15 cellular contexts compared by ENCODE assay signal in the genomic region with DNA sequence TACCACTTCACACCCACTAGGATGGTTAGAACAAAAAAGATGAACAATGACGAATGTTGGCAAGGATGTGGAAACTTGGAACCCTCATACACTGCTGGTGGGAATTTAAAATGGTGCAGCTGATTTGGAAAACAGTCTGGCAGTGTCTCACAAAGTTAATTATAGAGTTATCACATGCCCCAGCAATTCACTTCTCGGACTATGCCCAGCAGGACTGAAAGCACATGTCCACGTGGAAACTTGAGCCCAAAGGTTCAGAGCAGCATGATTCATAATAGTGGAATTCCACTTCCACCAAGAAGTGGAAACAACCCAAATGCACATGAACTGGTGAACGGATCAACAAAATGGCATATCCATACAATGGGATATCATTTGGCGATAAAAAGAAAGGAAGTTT.
DNase-seq lines count a peak whose midpoint lies in the region; ATAC-seq and TF ChIP-seq lines count a peak whose summit lies in the region.
"Had no signal": no experiment of that assay in that cellular context is flagged by ENCODE, and none has a peak within 500 bp of the region (broad histone marks: within the 10 kb centered on the region; RNA-seq: fewer than 3 reads in every experiment).

No MANE protein-coding gene starts in this region.

- in situ Hi-C loops in gastrocnemius medialis (cut with MboI; ENCODE audit: low sequenced_read_pairs in 4 of 4): no loop called here
- in situ Hi-C loops in G401 (cut with HindIII; ENCODE audit: low sequenced_read_pairs): no loop called here

- ATAC-seq in HCT116 (no peak), gastrocnemius medialis (peak; percentile 90 to 94), HG03196 (IDR thresholded peaks at IDR 0.05; ENCODE audit: unreplicated experiment) (no peak), GM18511 (IDR thresholded peaks at IDR 0.05; ENCODE audit: unreplicated experiment) (no peak)

- no peaks in the 10 kb centered on the region for H3K9me2 ChIP-seq in HCT116 (ENCODE audit: insufficient read depth)
- H3K9me2 ChIP-seq: SK-N-SH had no signal

- DNase-seq in HCT116 (ENCODE audit: low read depth, low spot score) (no peak), SJCRH30 (peak; percentile 55 to 66), foreskin fibroblast (peak; percentile 13 to 20), gastrocnemius medialis (peak; percentile 16 to 56), NCI-H2227 treated with DMSO at 0.1 percent for 48 hours (lab: John Stamatoyannopoulos, UW) (no peak), G401 (ENCODE audit: low spot score) (no peak)
- DNase-seq: activated CD4-positive, CD25-positive, alpha-beta regulatory T cell; activated T-cell treated with anti-CD3 and anti-CD28 coated beads, Interleukin-2, amount 50 U/mL, for 4 hours; DMS153; NCI-H1417 treated with DMSO at 0.1 percent for 48 hours; SK-N-SH; trophoblast cell had no signal

- TF ChIP-seq CTCF in HCT116 (IDR thresholded peaks at IDR 0.05 in 2 of 3, conservative IDR thresholded peaks at IDR 0.05 in 1 of 3; ENCODE audit: borderline replicate concordance in 1 of 3, insufficient read depth in 1 of 3, low read depth in 2 of 3, low read length in 2 of 3): no peak
- TF ChIP-seq CTCF in foreskin fibroblast (IDR thresholded peaks at IDR 0.05; ENCODE audit: low read depth, low read length): no peak
- TF ChIP-seq CTCF in gastrocnemius medialis (IDR thresholded peaks at IDR 0.05 in 4 of 5, conservative IDR thresholded peaks at IDR 0.05 in 1 of 5): no peak

- RAD21 ChIA-PET in HCT116 (lab: Charles Lee; ENCODE audit: low non-redundant PET in 1 of 2, low total read pairs in 2 of 2, uncharacterized antibody in 2 of 2, unreplicated experiment in 2 of 2): no interaction called here

- TF ChIP-seq RAD21 in HCT116 (IDR thresholded peaks at IDR 0.05; ENCODE audit: low read depth): no peak

- H3K4me1 ChIP-seq in HCT116 (ENCODE audit: control insufficient read depth in 1 of 2, insufficient read depth in 2 of 2, low read length in 2 of 2) (peaks cover 0 to 8% of the 10 kb centered on the region in 2 experiments; a peak in 1 of 4 replicates), SJCRH30 (peaks cover 16% of the 10 kb centered on the region), gastrocnemius medialis (peaks cover 0 to 5% of the 10 kb centered on the region in 2 donors)

- H3K36me3 ChIP-seq in HCT116 (ENCODE audit: control insufficient read depth in 1 of 2, insufficient read depth in 2 of 2, low read length in 2 of 2) (no peaks in the 10 kb centered on the region), SJCRH30 (no peaks in the 10 kb centered on the region), gastrocnemius medialis (no peaks in the 10 kb centered on the region)

- H3K9ac ChIP-seq in HCT116 (ENCODE audit: low read length): no peak overlapping the region
- H3K9ac ChIP-seq: SK-N-SH had no signal

- H2AFZ ChIP-seq in HCT116 (ENCODE audit: low read depth, low read length, poor library complexity, severe bottlenecking): no peak overlapping the region

- H3K27ac ChIP-seq in HCT116 (ENCODE audit: low read depth, low read length) (no peak overlapping the region), SJCRH30 (0 out of 2 replicates have a peak overlapping the region, but pooled peaks have one; percentile 23), gastrocnemius medialis (peak overlapping the region; percentile 27 to 68 (median 59))
- H3K27ac ChIP-seq: skin epidermis had no signal

- no peaks in the 10 kb centered on the region; a peak in 2 of 4 replicates for H3K9me3 ChIP-seq in HCT116 (ENCODE audit: control insufficient read depth in 1 of 2, insufficient read depth in 1 of 2, low read depth in 1 of 2, low read length in 2 of 2)
- H3K9me3 ChIP-seq in SJCRH30 (replicated peaks): no peaks in the 10 kb centered on the region
- H3K9me3 ChIP-seq in gastrocnemius medialis: no peaks in the 10 kb centered on the region
- H3K9me3 ChIP-seq: SK-N-SH had no signal

- intact Hi-C loops in HCT116 (cut with micrococcal nuclease): no loop called here
- intact Hi-C loops in gastrocnemius medialis (cut with DNase I; ENCODE audit: low total_unique reads): loop anchor here (5.0 kb wide), 1 partner anchor 109 kb away; no protein-coding TSS in a partner anchor

- no TSS peak for BruUV-seq in HCT116 (replicated peaks; lab: Mats Ljungman, UMichigan)

- H3K4me2 ChIP-seq in HCT116 (ENCODE audit: low read length): 0 out of 2 replicates have a peak overlapping the region, but pooled peaks have one; percentile 6
- H3K4me2 ChIP-seq: SK-N-SH had no signal

- H4K20me1 ChIP-seq in HCT116 (ENCODE audit: insufficient read depth): no peaks in the 10 kb centered on the region

- H3K79me2 ChIP-seq in HCT116 (ENCODE audit: insufficient read depth, low read length): no peaks in the 10 kb centered on the region

- TF ChIP-seq POLR2A in HCT116 (IDR thresholded peaks at IDR 0.05; ENCODE audit: borderline replicate concordance, extremely low read depth, insufficient read depth, insufficient read length) (no peak), gastrocnemius medialis (IDR thresholded peaks at IDR 0.05) (no peak)

- CTCF ChIA-PET in HCT116 (lab: Charles Lee): no interaction called here

- H3K4me3 ChIP-seq in HCT116 (replicated peaks in 1 of 2; ENCODE audit: low read depth in 1 of 2, low read length in 2 of 2) (no peak overlapping the region), SJCRH30 (no peak overlapping the region), foreskin fibroblast (ENCODE audit: low read depth in 1 of 2, low read length in 2 of 2) (no peak overlapping the region), gastrocnemius medialis (no peak overlapping the region)
- H3K4me3 ChIP-seq: skin epidermis had no signal

- H3K27me3 ChIP-seq in HCT116 (ENCODE audit: insufficient read depth, low read length): no peaks in the 10 kb centered on the region
- no peaks in the 10 kb centered on the region for H3K27me3 ChIP-seq in SJCRH30
- H3K27me3 ChIP-seq in gastrocnemius medialis: no peaks in the 10 kb centered on the region

- POLR2A ChIA-PET in HCT116 (lab: Charles Lee): no interaction called here

TF ChIP-seq in HCT116, 20 proteins besides CTCF, POLR2A, EP300 and RAD21:
- TF ChIP-seq ELF1 (IDR thresholded peaks at IDR 0.05; ENCODE audit: borderline replicate concordance, low read depth): no peak
- no peak for TF ChIP-seq SIN3A (IDR thresholded peaks at IDR 0.05; ENCODE audit: low read depth)
- TF ChIP-seq, protein P1, sequence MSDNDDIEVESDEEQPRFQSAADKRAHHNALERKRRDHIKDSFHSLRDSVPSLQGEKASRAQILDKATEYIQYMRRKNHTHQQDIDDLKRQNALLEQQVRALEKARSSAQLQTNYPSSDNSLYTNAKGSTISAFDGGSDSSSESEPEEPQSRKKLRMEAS (IDR thresholded peaks at IDR 0.05): no peak
- TF ChIP-seq ZNF274 (IDR thresholded peaks at IDR 0.05; ENCODE audit: low read depth, low read length): no peak
- no peak for TF ChIP-seq FOSL1 (IDR thresholded peaks at IDR 0.05; ENCODE audit: low read depth)
- no peak for TF ChIP-seq YY1 (IDR thresholded peaks at IDR 0.05; ENCODE audit: extremely low read depth, insufficient replicate concordance, low read depth, low read length)
- TF ChIP-seq ZFX (IDR thresholded peaks at IDR 0.05): no peak
- no peak for TF ChIP-seq SP1 (IDR thresholded peaks at IDR 0.05; ENCODE audit: low read depth)
- TF ChIP-seq EGR1 (IDR thresholded peaks at IDR 0.05; ENCODE audit: low read depth): no peak
- TF ChIP-seq, protein P2, sequence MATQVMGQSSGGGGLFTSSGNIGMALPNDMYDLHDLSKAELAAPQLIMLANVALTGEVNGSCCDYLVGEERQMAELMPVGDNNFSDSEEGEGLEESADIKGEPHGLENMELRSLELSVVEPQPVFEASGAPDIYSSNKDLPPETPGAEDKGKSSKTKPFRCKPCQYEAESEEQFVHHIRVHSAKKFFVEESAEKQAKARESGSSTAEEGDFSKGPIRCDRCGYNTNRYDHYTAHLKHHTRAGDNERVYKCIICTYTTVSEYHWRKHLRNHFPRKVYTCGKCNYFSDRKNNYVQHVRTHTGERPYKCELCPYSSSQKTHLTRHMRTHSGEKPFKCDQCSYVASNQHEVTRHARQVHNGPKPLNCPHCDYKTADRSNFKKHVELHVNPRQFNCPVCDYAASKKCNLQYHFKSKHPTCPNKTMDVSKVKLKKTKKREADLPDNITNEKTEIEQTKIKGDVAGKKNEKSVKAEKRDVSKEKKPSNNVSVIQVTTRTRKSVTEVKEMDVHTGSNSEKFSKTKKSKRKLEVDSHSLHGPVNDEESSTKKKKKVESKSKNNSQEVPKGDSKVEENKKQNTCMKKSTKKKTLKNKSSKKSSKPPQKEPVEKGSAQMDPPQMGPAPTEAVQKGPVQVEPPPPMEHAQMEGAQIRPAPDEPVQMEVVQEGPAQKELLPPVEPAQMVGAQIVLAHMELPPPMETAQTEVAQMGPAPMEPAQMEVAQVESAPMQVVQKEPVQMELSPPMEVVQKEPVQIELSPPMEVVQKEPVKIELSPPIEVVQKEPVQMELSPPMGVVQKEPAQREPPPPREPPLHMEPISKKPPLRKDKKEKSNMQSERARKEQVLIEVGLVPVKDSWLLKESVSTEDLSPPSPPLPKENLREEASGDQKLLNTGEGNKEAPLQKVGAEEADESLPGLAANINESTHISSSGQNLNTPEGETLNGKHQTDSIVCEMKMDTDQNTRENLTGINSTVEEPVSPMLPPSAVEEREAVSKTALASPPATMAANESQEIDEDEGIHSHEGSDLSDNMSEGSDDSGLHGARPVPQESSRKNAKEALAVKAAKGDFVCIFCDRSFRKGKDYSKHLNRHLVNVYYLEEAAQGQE (IDR thresholded peaks at IDR 0.05; ENCODE audit: low read depth): no peak
- TF ChIP-seq CEBPB (IDR thresholded peaks at IDR 0.05; ENCODE audit: low read depth): no peak

Comparison
In these comparisons a context has a peak if more than half of its experiments do, and no peak if none do; other contexts are left out.
1. ATAC-seq: peak in gastrocnemius medialis (2 of 2); none in HCT116 (single experiment), HG03196 (single experiment) and GM18511 (single experiment).
2. DNase-seq: peak in SJCRH30 (2 of 2), foreskin fibroblast (2 of 2) and gastrocnemius medialis (2 of 2); none in HCT116 (single experiment), NCI-H2227 treated with DMSO at 0.1 percent for 48 hours (single experiment) and G401 (single experiment).